Comparison of ENCODE assay signal across 14 cellular contexts in the genomic region with DNA sequence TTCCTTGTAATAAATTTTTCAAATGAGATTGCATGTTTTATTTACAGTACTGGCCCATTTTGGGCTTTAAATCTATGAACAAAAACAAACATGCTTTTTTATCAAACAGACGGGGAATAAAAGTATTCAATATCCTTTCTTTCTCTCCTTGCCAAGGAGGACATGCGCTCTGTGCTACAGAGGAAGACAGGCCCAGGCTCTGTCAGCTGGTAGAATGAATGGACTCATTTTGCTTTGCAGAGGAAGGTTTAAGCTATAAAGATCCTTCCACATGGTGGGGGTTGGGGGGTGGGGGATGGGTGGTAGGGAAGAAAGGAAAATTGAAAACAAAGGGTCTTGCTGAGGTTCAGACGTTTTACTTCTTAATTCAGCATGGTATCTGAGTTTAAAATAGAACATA.
DNase-seq lines count a peak whose midpoint lies in the region; TF ChIP-seq lines count a peak whose summit lies in the region.
"Had no signal": no experiment of that assay in that cellular context is flagged by ENCODE, and none has a peak within 500 bp of the region (broad histone marks: within the 10 kb centered on the region; RNA-seq: fewer than 3 reads in every experiment).

No MANE protein-coding gene starts in this region.

- no peak overlapping the region for H2BK15ac ChIP-seq in mesendoderm (replicated peaks; ENCODE audit: low read depth)

- H3K4me2 ChIP-seq in mesendoderm (ENCODE audit: low read length), result no peak overlapping the region

- H3K4me3 ChIP-seq in H7 (ENCODE audit: insufficient read depth, low read depth, low read length) (no peak overlapping the region), mesendoderm (ENCODE audit: low read length) (no peak overlapping the region), spleen (no peak overlapping the region)

- peaks cover 0 to 4% (median 0%) of the 10 kb centered on the region in 8 donors for H3K9me3 ChIP-seq in spleen

- no peak overlapping the region for H2BK120ac ChIP-seq in mesendoderm (ENCODE audit: low read depth, low read length)

- no peak overlapping the region for H2BK5ac ChIP-seq in mesendoderm (ENCODE audit: low read length)

- no peaks in the 10 kb centered on the region for H3K79me2 ChIP-seq in mesendoderm (ENCODE audit: control insufficient read depth, insufficient read depth, low read length)

- H3K4me1 ChIP-seq in mesendoderm (ENCODE audit: control insufficient read depth, low read depth, low read length) (no peaks in the 10 kb centered on the region), spleen (no peaks in the 10 kb centered on the region)

- intact Hi-C loops in spleen (cut with DNase I; ENCODE audit: low total_unique reads), result no loop called here

- DNase-seq in H7 (peak; percentile 12), epidermal melanocyte (ENCODE audit: insufficient read length, low spot score) (peak; percentile 45), mesendoderm (no peak), pons (ENCODE audit: low spot score) (peak; percentile 18), spleen (no peak), NCI-H1105 treated with DMSO at 0.1 percent for 48 hours (lab: John Stamatoyannopoulos, UW) (no peak), erythroblast (lab: John Stamatoyannopoulos, UW) (no peak)
- DNase-seq: ACHN; CD4-positive, alpha-beta T cell; DMS79; GDM1; HCEC 1CT; KBM-7 had no signal

- TF ChIP-seq CTCF in spleen (IDR thresholded peaks at IDR 0.05 in 8 of 11, conservative IDR thresholded peaks at IDR 0.05 in 3 of 11), result no peak

- TF ChIP-seq POLR2A in spleen (IDR thresholded peaks at IDR 0.05) (no peak), erythroblast (IDR thresholded peaks at IDR 0.05; ENCODE audit: low read length) (no peak)

- H3K79me1 ChIP-seq in mesendoderm (ENCODE audit: low read length), result no peaks in the 10 kb centered on the region

- H3K36me3 ChIP-seq in H7 (replicated peaks; ENCODE audit: control insufficient read depth, insufficient read depth, low read length) (no peaks in the 10 kb centered on the region), mesendoderm (ENCODE audit: control insufficient read depth, insufficient read depth, low read length) (no peaks in the 10 kb centered on the region), spleen (no peaks in the 10 kb centered on the region)

- H3K27ac ChIP-seq in mesendoderm (ENCODE audit: low read depth, low read length) (no peak overlapping the region), spleen (no peak overlapping the region)
- H3K27ac ChIP-seq: C4-2B had no signal

- no CpG with 5 or more reads among the region's 3 CpGs for WGBS in mesendoderm (ENCODE audit: extremely low coverage, insufficient coverage, low lambda C conversion rate)
- WGBS in spleen, 5 donors, result 59 to 67% (median 64%) methylated on average over 3 of the region's 3 CpGs

- H4K8ac ChIP-seq in mesendoderm (ENCODE audit: low read depth, low read length), result no peak overlapping the region

- H3K56ac ChIP-seq in mesendoderm (ENCODE audit: low read length), result no peak overlapping the region

- H3K4ac ChIP-seq in mesendoderm (ENCODE audit: low read depth, low read length), result no peak overlapping the region

- no peaks in the 10 kb centered on the region for H3K27me3 ChIP-seq in H7 (ENCODE audit: control insufficient read depth, insufficient read depth, low read length)
- H3K27me3 ChIP-seq in mesendoderm (ENCODE audit: insufficient read depth, low read length, poor library complexity), result no peaks in the 10 kb centered on the region
- no peaks in the 10 kb centered on the region for H3K27me3 ChIP-seq in spleen (replicated peaks in 1 of 7)

- no peak overlapping the region for H4K5ac ChIP-seq in mesendoderm (ENCODE audit: low read length)

- H3K18ac ChIP-seq in mesendoderm (ENCODE audit: low read length), result peak overlapping the region; percentile 31

- H3K23ac ChIP-seq in mesendoderm (ENCODE audit: low read length), result no peak overlapping the region

- no peak overlapping the region for H3K9ac ChIP-seq in mesendoderm (ENCODE audit: low read length)

- no peak overlapping the region for H2AK5ac ChIP-seq in mesendoderm (ENCODE audit: low read length)

Comparison
In these comparisons a context has a peak if more than half of its experiments do, and no peak if none do; other contexts are left out.
1. DNase-seq: peak in H7 (single experiment), epidermal melanocyte (single experiment) and pons (single experiment); none in mesendoderm (single experiment), spleen (single experiment), NCI-H1105 treated with DMSO at 0.1 percent for 48 hours (single experiment) and erythroblast (0 of 2).